Comparison of ENCODE assay signal across 13 cellular contexts in the genomic region with DNA sequence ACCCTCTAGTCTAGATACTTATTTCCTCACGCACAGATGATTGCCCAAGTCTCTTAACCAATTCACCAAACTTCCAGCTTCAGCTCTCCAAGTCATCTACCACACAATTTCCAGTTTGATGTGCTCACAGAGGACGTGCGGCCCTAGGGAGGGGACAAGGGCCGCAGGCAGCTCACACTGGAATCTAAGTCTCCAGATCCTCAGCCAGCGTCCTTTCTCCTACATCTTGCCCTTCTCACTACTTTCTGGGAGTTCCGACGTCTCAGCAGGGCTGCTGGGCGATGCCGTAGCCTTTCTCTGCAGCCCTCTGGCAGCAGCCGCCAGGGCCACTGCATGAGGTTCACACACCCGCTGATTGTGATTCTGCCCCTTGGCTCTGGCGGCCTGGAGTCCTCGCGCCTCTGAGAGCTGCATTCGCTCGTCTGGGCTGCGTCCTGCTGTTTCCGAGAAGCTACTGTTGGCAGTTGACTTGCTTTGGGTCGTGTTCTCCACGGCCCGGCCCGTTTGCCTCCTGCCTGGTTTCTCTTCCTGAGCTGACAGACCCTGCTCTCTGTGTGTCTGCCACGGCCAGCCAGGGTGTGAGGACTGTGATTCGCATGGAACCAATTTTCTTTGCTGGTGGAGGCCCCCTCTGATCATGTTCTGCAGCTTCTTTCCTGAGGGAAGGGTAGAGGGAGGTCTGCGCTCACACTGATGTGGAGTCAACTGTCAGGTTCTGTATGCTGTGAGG. TPM values are rescaled to one million over a fixed set of nuclear protein-coding genes. Genes with fewer than 3 reads are reported as not detected.
DNase-seq lines count a peak whose midpoint lies in the region; ATAC-seq, FAIRE-seq and TF ChIP-seq lines count a peak whose summit lies in the region.
"Had no signal": no experiment of that assay in that cellular context is flagged by ENCODE, and none has a peak within 500 bp of the region (broad histone marks: within the 10 kb centered on the region; RNA-seq: fewer than 3 reads in every experiment).

No MANE protein-coding gene starts in this region.

- no peaks in the 10 kb centered on the region for H4K20me1 ChIP-seq in K562 (replicated peaks; ENCODE audit: control insufficient read depth, insufficient read depth, low read length)

- H3K36me3 Mint-ChIP-seq in activated T-cell treated with anti-CD3 and anti-CD28 coated beads, Interleukin-2, amount 50 U/mL, for 4 hours (ENCODE audit: insufficient read depth), result no peaks in the 10 kb centered on the region
- H3K36me3 Mint-ChIP-seq: activated CD4-positive, alpha-beta memory T cell treated with anti-CD3 and anti-CD28 coated beads for 36 hours; activated naive CD4-positive, alpha-beta T cell treated with anti-CD3 and anti-CD28 coated beads, Interleukin-2, amount 50 U/mL, for 72 hours; CD8-positive, alpha-beta T cell had no signal

- BruUV-seq in K562 (replicated peaks; lab: Mats Ljungman, UMichigan), result no TSS peak

- H2AFZ ChIP-seq in K562 (ENCODE audit: low read depth, low read length), result no peak overlapping the region

- no peak overlapping the region for H3K4me2 ChIP-seq in K562 (ENCODE audit: insufficient read depth, low read length)

- H3K4me1 ChIP-seq in BE2C (no peaks in the 10 kb centered on the region), K562 (replicated peaks in 1 of 2; ENCODE audit: control insufficient read depth in 2 of 2, insufficient read depth in 2 of 2, low read length in 2 of 2) (peaks cover 0 to 4% of the 10 kb centered on the region in 2 experiments; a peak in 2 of 5 replicates), mesodermal cell (ENCODE audit: control insufficient read depth, insufficient read depth, low read length, poor library complexity, severe bottlenecking) (peaks cover 8% of the 10 kb centered on the region)

- in situ Hi-C loops in K562 (cut with MboI), result no loop called here

- peaks cover 20% of the 10 kb centered on the region for H3K4me1 Mint-ChIP-seq in activated T-cell treated with anti-CD3 and anti-CD28 coated beads, Interleukin-2, amount 50 U/mL, for 4 hours (ENCODE audit: low read depth)

- H3K27me3 ChIP-seq in BE2C, result no peaks in the 10 kb centered on the region
- H3K27me3 ChIP-seq in H7 (ENCODE audit: control insufficient read depth, insufficient read depth, low read length), result no peaks in the 10 kb centered on the region; the same call in 1 of the 2 replicates
- H3K27me3 ChIP-seq in K562 (ENCODE audit: control insufficient read depth in 2 of 2, insufficient read depth in 2 of 2, low read length in 2 of 2), result no peaks in the 10 kb centered on the region
- H3K27me3 ChIP-seq: foreskin keratinocyte had no signal

- CTCF ChIA-PET in K562 (lab: Yijun Ruan, JAX; ENCODE audit: low intra/inter-chr PET ratio), result no interaction called here

- TF ChIP-seq RAD21 in K562 (CRISPR knock-in tag; conservative IDR thresholded peaks at IDR 0.05 in 1 of 2, IDR thresholded peaks at IDR 0.05 in 1 of 2), result no peak

- intact Hi-C loops in K562 (cut with micrococcal nuclease), result no loop called here

- no peak overlapping the region for H3K27ac ChIP-seq in K562 (ENCODE audit: extremely low read depth, low read depth, low read length)
- peak overlapping the region; percentile 38 for H3K27ac ChIP-seq in mesodermal cell (ENCODE audit: low read depth, low read length, severe bottlenecking)
- H3K27ac ChIP-seq: foreskin keratinocyte had no signal

- H3K9ac ChIP-seq in K562 (ENCODE audit: insufficient read depth in 1 of 2, low read depth in 2 of 2, low read length in 2 of 2), result peak overlapping the region in 1 of 2 experiments; percentile 8; a peak in 2 of 4 replicates

- no peak for TF ChIP-seq POLR2A in K562 (conservative IDR thresholded peaks at IDR 0.05)

- WGBS in K562 (ENCODE audit: insufficient coverage, low coverage, missing lambda C conversion rate), result 78% methylated on average over 24 of the region's 25 CpGs
- WGBS in mesodermal cell (ENCODE audit: insufficient coverage in 2 of 2), 2 experiments, result 36 to 44% methylated on average over 20 to 23 of the region's 25 CpGs

- H3K4me3 ChIP-seq in BE2C (ENCODE audit: low read depth, low read length), result no peak overlapping the region
- no peak overlapping the region for H3K4me3 ChIP-seq in H7 (ENCODE audit: insufficient read depth, low read depth, low read length)
- no peak overlapping the region for H3K4me3 ChIP-seq in K562
- H3K4me3 ChIP-seq in mesodermal cell (ENCODE audit: extremely low read depth, insufficient read depth, low read length, poor library complexity, severe bottlenecking), result no peak overlapping the region

- no peaks in the 10 kb centered on the region for H3K27me3 Mint-ChIP-seq in activated T-cell treated with anti-CD3 and anti-CD28 coated beads, Interleukin-2, amount 50 U/mL, for 4 hours (ENCODE audit: low read depth)
- H3K27me3 Mint-ChIP-seq: activated CD4-positive, alpha-beta memory T cell treated with anti-CD3 and anti-CD28 coated beads for 36 hours had no signal

- no peaks in the 10 kb centered on the region for H3K9me3 Mint-ChIP-seq in activated T-cell treated with anti-CD3 and anti-CD28 coated beads, Interleukin-2, amount 50 U/mL, for 4 hours
- H3K9me3 Mint-ChIP-seq: activated CD4-positive, alpha-beta memory T cell treated with anti-CD3 and anti-CD28 coated beads for 36 hours; activated naive CD4-positive, alpha-beta T cell treated with anti-CD3 and anti-CD28 coated beads, Interleukin-2, amount 50 U/mL, for 72 hours; CD8-positive, alpha-beta T cell had no signal

- TF ChIP-seq CTCF in BE2C (IDR thresholded peaks at IDR 0.05; ENCODE audit: low read depth, low read length) (no peak), K562 (IDR thresholded peaks at IDR 0.05 in 2 of 3, conservative IDR thresholded peaks at IDR 0.05 in 1 of 3; ENCODE audit: insufficient read depth in 2 of 3, low read depth in 1 of 3, low read length in 3 of 3) (no peak)

- no peaks in the 10 kb centered on the region for H3K9me3 ChIP-seq in BE2C
- H3K9me3 ChIP-seq in K562 (replicated peaks; ENCODE audit: control insufficient read depth, insufficient read depth, low read depth, low read length), result no peaks in the 10 kb centered on the region
- no peaks in the 10 kb centered on the region for H3K9me3 ChIP-seq in mesodermal cell (ENCODE audit: control insufficient read depth, low read length)

- H3K4me3 Mint-ChIP-seq in activated T-cell treated with anti-CD3 and anti-CD28 coated beads, Interleukin-2, amount 50 U/mL, for 4 hours, result no peak overlapping the region
- H3K4me3 Mint-ChIP-seq: activated CD4-positive, alpha-beta memory T cell treated with anti-CD3 and anti-CD28 coated beads for 36 hours; CD8-positive, alpha-beta T cell had no signal

- TF ChIP-seq EP300 in K562 (IDR thresholded peaks at IDR 0.05; ENCODE audit: low read length), result no peak

- no peak for FAIRE-seq in K562 (lab: Jason Lieb, UNC)

- DNase-seq in BE2C (peak; percentile 13), H7 (peak; percentile 79), K562 (ENCODE audit: extremely low read depth in 1 of 4, low spot score in 3 of 4) (no peak), nucleus accumbens (lab: John Stamatoyannopoulos, UW) (no peak)
- DNase-seq in activated T-cell treated with anti-CD3 and anti-CD28 coated beads, Interleukin-2, amount 50 U/mL, for 4 hours, result no peak
- DNase-seq: activated CD4-positive, alpha-beta memory T cell treated with anti-CD3 and anti-CD28 coated beads for 36 hours; CD8-positive, alpha-beta T cell; dermis blood vessel endothelial cell; foreskin keratinocyte had no signal

- H3K9me1 ChIP-seq in K562 (ENCODE audit: control insufficient read depth, insufficient read depth, low read length), result no peaks in the 10 kb centered on the region

- no peaks in the 10 kb centered on the region for H3K36me3 ChIP-seq in BE2C
- H3K36me3 ChIP-seq in H7 (replicated peaks; ENCODE audit: control insufficient read depth, insufficient read depth, low read length), result no peaks in the 10 kb centered on the region
- no peaks in the 10 kb centered on the region for H3K36me3 ChIP-seq in K562 (ENCODE audit: control insufficient read depth, insufficient read depth, low read length)
- H3K36me3 ChIP-seq in mesodermal cell (ENCODE audit: control insufficient read depth, insufficient read depth, low read length), result no peaks in the 10 kb centered on the region

- POLR2A ChIA-PET in K562 (lab: Yijun Ruan, JAX), result interaction anchor here (0.7 kb wide), 1 partner anchor 16 kb away, joined by 3 read pairs; no protein-coding TSS in a partner anchor

- no peaks in the 10 kb centered on the region for H3K79me2 ChIP-seq in K562 (ENCODE audit: control insufficient read depth, insufficient read depth, low read length)

- ATAC-seq in K562 (peak; percentile 29), GM21529 (IDR thresholded peaks at IDR 0.05; ENCODE audit: unreplicated experiment) (no peak), HG03095 (IDR thresholded peaks at IDR 0.05; ENCODE audit: unreplicated experiment) (no peak)
- no peak for ATAC-seq in activated T-cell treated with anti-CD3 and anti-CD28 coated beads, Interleukin-2, amount 50 U/mL, for 4 hours
- ATAC-seq: activated naive CD4-positive, alpha-beta T cell treated with anti-CD3 and anti-CD28 coated beads, Interleukin-2, amount 50 U/mL, for 72 hours; CD8-positive, alpha-beta T cell; foreskin keratinocyte had no signal

RNA-seq across cellular contexts. Expression of a gene that starts 14.1 kb away (rescaled TPM):
- polyA plus RNA-seq in BE2C (2012; ENCODE audit: insufficient read depth, insufficient read length, low read depth), result 6.5 TPM
- 19.6 and 25.5 TPM in 2 replicates for total RNA-seq in H7 (2014; rRNA removed; shearing (Covaris generic))
- 67.0 and 118 TPM in 2 replicates for total RNA-seq in K562 (2011; cell fraction: chromatin; rRNA removed; ENCODE audit: low replicate concordance)
- total RNA-seq in K562 (2011; cell fraction: nucleolus; rRNA removed), result 37.9 and 39.4 TPM in 2 replicates
- 60.0 and 67.7 TPM in 2 replicates for total RNA-seq in K562 (2011; cell fraction: nucleoplasm; rRNA removed)
- total RNA-seq in K562 (2014; rRNA removed), result 12.9 and 13.2 TPM in 2 replicates
- 15.0 and 16.0 TPM in 2 replicates for total RNA-seq in K562 (2014; rRNA removed; fragmentation: Illumina TruSeq; extraction: Trizol)
- total RNA-seq in K562 (2015; rRNA removed; fragmentation: Illumina TruSeq; extraction: Trizol), result 15.6 and 18.8 TPM in 2 replicates
- 18.6 and 20.8 TPM in 2 replicates for total RNA-seq in K562 (2021)
- polyA plus RNA-seq in K562 (2011; rRNA removed), result 9.7 and 10.0 TPM in 2 replicates
- polyA plus RNA-seq in K562 (2011; cell fraction: cytosol; rRNA removed), result 6.9 and 9.0 TPM in 2 replicates
- polyA plus RNA-seq in K562 (2011; cell fraction: nucleus; rRNA removed), result 23.1 and 24.6 TPM in 2 replicates
- polyA plus RNA-seq in K562 (2012), result 10.8 and 11.2 TPM in 2 replicates
- 13.1 and 15.4 TPM in 2 replicates for polyA plus RNA-seq in K562 (2014; fragmentation: Illumina TruSeq; extraction: Trizol)
- 1 to 10 TPM; 1.2 to 1.6 TPM for polyA plus RNA-seq in K562 (2014; fragmentation: Nextera tagmentation; extraction: Ambion mirVana)
- polyA plus RNA-seq in K562 (2014; rRNA removed), result 6.9 and 7.5 TPM in 2 replicates
- polyA minus RNA-seq in K562 (2011; rRNA and poly(A)+ RNA removed), result 25.0 and 34.9 TPM in 2 replicates
- 11.2 and 18.8 TPM in 2 replicates for polyA minus RNA-seq in K562 (2011; cell fraction: cytosol; rRNA and poly(A)+ RNA removed)
- polyA minus RNA-seq in K562 (2011; cell fraction: nucleus; rRNA and poly(A)+ RNA removed), result 35.5 and 61.0 TPM in 2 replicates
- 10.6 TPM for polyA plus RNA-seq in mesodermal cell (2013, experiment 1 of 2)
- 12.5 TPM for polyA plus RNA-seq in mesodermal cell (2013, experiment 2 of 2)
- 10 to 100 TPM; 37.7 to 44.0 (median 41.7) TPM for total RNA-seq in activated T-cell treated with anti-CD3 and anti-CD28 coated beads, Interleukin-2, amount 50 U/mL, for 4 hours

Comparison
In these comparisons a context has a peak if more than half of its experiments do, and no peak if none do; other contexts are left out.
1. DNase-seq: peak in BE2C (single experiment) and H7 (single experiment); none in K562 (0 of 4), nucleus accumbens (0 of 56) and activated T-cell treated with anti-CD3 and anti-CD28 coated beads, Interleukin-2, amount 50 U/mL, for 4 hours (single experiment).